Comparison of ENCODE assay signal across 1 cellular context in the genomic region with DNA sequence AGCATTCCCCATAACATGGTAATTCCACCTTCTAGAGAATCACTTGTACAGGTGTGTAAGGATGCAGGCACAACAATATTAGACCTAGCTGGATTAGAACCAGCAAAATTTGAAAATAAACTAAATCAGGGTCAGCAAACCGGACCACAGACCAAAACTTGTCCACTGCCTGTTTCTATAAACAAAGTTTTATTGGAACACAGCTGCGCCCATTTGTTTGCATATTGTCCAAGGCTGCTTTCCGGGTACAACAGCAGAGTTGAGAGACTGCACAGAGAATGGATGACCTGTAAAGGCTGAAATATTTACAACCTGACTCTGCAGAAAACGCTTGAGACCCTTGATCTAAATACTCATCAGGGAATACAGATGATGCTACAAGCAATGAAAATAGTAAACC.
TF ChIP-seq lines count a peak whose summit lies in the region.

No MANE protein-coding gene starts in this region.

TF ChIP-seq in H1, 55 proteins besides CTCF, POLR2A, EP300 and RAD21 (continued from another document):
- TF ChIP-seq, protein P1, sequence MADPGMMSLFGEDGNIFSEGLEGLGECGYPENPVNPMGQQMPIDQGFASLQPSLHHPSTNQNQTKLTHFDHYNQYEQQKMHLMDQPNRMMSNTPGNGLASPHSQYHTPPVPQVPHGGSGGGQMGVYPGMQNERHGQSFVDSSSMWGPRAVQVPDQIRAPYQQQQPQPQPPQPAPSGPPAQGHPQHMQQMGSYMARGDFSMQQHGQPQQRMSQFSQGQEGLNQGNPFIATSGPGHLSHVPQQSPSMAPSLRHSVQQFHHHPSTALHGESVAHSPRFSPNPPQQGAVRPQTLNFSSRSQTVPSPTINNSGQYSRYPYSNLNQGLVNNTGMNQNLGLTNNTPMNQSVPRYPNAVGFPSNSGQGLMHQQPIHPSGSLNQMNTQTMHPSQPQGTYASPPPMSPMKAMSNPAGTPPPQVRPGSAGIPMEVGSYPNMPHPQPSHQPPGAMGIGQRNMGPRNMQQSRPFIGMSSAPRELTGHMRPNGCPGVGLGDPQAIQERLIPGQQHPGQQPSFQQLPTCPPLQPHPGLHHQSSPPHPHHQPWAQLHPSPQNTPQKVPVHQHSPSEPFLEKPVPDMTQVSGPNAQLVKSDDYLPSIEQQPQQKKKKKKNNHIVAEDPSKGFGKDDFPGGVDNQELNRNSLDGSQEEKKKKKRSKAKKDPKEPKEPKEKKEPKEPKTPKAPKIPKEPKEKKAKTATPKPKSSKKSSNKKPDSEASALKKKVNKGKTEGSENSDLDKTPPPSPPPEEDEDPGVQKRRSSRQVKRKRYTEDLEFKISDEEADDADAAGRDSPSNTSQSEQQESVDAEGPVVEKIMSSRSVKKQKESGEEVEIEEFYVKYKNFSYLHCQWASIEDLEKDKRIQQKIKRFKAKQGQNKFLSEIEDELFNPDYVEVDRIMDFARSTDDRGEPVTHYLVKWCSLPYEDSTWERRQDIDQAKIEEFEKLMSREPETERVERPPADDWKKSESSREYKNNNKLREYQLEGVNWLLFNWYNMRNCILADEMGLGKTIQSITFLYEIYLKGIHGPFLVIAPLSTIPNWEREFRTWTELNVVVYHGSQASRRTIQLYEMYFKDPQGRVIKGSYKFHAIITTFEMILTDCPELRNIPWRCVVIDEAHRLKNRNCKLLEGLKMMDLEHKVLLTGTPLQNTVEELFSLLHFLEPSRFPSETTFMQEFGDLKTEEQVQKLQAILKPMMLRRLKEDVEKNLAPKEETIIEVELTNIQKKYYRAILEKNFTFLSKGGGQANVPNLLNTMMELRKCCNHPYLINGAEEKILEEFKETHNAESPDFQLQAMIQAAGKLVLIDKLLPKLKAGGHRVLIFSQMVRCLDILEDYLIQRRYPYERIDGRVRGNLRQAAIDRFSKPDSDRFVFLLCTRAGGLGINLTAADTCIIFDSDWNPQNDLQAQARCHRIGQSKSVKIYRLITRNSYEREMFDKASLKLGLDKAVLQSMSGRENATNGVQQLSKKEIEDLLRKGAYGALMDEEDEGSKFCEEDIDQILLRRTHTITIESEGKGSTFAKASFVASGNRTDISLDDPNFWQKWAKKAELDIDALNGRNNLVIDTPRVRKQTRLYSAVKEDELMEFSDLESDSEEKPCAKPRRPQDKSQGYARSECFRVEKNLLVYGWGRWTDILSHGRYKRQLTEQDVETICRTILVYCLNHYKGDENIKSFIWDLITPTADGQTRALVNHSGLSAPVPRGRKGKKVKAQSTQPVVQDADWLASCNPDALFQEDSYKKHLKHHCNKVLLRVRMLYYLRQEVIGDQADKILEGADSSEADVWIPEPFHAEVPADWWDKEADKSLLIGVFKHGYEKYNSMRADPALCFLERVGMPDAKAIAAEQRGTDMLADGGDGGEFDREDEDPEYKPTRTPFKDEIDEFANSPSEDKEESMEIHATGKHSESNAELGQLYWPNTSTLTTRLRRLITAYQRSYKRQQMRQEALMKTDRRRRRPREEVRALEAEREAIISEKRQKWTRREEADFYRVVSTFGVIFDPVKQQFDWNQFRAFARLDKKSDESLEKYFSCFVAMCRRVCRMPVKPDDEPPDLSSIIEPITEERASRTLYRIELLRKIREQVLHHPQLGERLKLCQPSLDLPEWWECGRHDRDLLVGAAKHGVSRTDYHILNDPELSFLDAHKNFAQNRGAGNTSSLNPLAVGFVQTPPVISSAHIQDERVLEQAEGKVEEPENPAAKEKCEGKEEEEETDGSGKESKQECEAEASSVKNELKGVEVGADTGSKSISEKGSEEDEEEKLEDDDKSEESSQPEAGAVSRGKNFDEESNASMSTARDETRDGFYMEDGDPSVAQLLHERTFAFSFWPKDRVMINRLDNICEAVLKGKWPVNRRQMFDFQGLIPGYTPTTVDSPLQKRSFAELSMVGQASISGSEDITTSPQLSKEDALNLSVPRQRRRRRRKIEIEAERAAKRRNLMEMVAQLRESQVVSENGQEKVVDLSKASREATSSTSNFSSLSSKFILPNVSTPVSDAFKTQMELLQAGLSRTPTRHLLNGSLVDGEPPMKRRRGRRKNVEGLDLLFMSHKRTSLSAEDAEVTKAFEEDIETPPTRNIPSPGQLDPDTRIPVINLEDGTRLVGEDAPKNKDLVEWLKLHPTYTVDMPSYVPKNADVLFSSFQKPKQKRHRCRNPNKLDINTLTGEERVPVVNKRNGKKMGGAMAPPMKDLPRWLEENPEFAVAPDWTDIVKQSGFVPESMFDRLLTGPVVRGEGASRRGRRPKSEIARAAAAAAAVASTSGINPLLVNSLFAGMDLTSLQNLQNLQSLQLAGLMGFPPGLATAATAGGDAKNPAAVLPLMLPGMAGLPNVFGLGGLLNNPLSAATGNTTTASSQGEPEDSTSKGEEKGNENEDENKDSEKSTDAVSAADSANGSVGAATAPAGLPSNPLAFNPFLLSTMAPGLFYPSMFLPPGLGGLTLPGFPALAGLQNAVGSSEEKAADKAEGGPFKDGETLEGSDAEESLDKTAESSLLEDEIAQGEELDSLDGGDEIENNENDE (IDR thresholded peaks at IDR 0.05; ENCODE audit: insufficient replicate concordance, low read length): no peak
- no peak for TF ChIP-seq JUN (IDR thresholded peaks at IDR 0.05; ENCODE audit: low read depth, low read length)
- no peak for TF ChIP-seq CBX5 (IDR thresholded peaks at IDR 0.05; ENCODE audit: low read depth, low read length)
- TF ChIP-seq SUZ12 (IDR thresholded peaks at IDR 0.05; ENCODE audit: low read length): no peak
- TF ChIP-seq ASH2L (IDR thresholded peaks at IDR 0.05; ENCODE audit: low read length): no peak
- TF ChIP-seq, protein P2, sequence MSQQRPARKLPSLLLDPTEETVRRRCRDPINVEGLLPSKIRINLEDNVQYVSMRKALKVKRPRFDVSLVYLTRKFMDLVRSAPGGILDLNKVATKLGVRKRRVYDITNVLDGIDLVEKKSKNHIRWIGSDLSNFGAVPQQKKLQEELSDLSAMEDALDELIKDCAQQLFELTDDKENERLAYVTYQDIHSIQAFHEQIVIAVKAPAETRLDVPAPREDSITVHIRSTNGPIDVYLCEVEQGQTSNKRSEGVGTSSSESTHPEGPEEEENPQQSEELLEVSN (IDR thresholded peaks at IDR 0.05): no peak
- TF ChIP-seq YY1 (IDR thresholded peaks at IDR 0.05; ENCODE audit: low read depth, low read length): no peak
- no peak for TF ChIP-seq RNF2 (IDR thresholded peaks at IDR 0.05; ENCODE audit: borderline replicate concordance, low read depth, low read length, missing control alignments, poor library complexity, severe bottlenecking)
TF ChIP-seq in H1: peak in this region for 0.
